ENCODE assay signal across 3 cellular contexts in the genomic region with DNA sequence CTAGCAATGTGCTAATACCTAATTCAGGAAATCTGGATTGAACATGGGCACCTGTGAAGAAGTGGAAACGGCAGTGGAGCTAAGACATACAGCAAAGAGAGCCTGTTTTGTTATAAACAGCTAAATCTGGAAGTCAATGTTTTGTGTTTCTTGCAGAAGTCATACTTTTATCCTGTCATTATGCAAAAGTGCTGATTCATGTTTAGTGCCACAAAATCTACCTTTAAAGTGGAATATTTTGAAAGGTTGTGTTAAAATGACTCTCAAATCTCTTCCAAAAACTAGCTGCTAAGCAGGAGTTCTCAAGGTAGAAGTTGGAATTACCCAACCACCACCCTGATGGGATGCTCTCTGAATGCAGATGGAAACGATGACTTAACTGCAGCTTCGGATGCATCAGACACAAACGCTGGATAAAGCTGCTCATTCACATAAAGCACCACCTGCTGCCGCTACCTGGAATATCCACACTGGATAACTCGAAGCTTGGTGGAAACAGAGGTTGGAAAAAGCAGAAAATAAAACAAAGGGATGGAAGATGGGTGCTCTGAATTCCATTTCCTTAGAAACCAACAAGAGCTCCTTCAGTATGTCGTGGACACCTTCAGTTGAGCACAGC.
TF ChIP-seq lines count a peak whose summit lies in the region.

No MANE protein-coding gene starts in this region.

TF ChIP-seq in H1, 55 proteins besides CTCF, POLR2A, EP300 and RAD21:
- TF ChIP-seq BACH1 (IDR thresholded peaks at IDR 0.05; ENCODE audit: low read length) (peak; percentile 84), MAFK (IDR thresholded peaks at IDR 0.05; ENCODE audit: low read depth, low read length) (peak; percentile 39; the same call in 1 of the 2 replicates), EGR1 (IDR thresholded peaks at IDR 0.05; ENCODE audit: borderline replicate concordance, low read depth, low read length) (no peak)

TF ChIP-seq in GM12891, 5 proteins besides CTCF, POLR2A, EP300 and RAD21:
- TF ChIP-seq POLR2AphosphoS5 (IDR thresholded peaks at IDR 0.05; ENCODE audit: low read depth, low read length) (no peak), TAF1 (IDR thresholded peaks at IDR 0.05; ENCODE audit: low read depth, low read length) (no peak)

TF ChIP-seq in WTC11, 78 proteins besides CTCF, POLR2A, EP300 and RAD21:
- TF ChIP-seq, protein P1, sequence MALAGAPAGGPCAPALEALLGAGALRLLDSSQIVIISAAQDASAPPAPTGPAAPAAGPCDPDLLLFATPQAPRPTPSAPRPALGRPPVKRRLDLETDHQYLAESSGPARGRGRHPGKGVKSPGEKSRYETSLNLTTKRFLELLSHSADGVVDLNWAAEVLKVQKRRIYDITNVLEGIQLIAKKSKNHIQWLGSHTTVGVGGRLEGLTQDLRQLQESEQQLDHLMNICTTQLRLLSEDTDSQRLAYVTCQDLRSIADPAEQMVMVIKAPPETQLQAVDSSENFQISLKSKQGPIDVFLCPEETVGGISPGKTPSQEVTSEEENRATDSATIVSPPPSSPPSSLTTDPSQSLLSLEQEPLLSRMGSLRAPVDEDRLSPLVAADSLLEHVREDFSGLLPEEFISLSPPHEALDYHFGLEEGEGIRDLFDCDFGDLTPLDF (CRISPR knock-in tag; IDR thresholded peaks at IDR 0.05) = no peak
- TF ChIP-seq FOXK1 (CRISPR knock-in tag; IDR thresholded peaks at IDR 0.05) (no peak), GRHL2 (CRISPR knock-in tag; IDR thresholded peaks at IDR 0.05; ENCODE audit: insufficient replicate concordance, severe bottlenecking) (no peak), NFATC4 (CRISPR knock-in tag; IDR thresholded peaks at IDR 0.05) (no peak), CREM (CRISPR knock-in tag; IDR thresholded peaks at IDR 0.05) (no peak)
- TF ChIP-seq, protein P2, sequence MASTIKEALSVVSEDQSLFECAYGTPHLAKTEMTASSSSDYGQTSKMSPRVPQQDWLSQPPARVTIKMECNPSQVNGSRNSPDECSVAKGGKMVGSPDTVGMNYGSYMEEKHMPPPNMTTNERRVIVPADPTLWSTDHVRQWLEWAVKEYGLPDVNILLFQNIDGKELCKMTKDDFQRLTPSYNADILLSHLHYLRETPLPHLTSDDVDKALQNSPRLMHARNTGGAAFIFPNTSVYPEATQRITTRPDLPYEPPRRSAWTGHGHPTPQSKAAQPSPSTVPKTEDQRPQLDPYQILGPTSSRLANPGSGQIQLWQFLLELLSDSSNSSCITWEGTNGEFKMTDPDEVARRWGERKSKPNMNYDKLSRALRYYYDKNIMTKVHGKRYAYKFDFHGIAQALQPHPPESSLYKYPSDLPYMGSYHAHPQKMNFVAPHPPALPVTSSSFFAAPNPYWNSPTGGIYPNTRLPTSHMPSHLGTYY (CRISPR knock-in tag; IDR thresholded peaks at IDR 0.05) = no peak
- TF ChIP-seq, protein P3, sequence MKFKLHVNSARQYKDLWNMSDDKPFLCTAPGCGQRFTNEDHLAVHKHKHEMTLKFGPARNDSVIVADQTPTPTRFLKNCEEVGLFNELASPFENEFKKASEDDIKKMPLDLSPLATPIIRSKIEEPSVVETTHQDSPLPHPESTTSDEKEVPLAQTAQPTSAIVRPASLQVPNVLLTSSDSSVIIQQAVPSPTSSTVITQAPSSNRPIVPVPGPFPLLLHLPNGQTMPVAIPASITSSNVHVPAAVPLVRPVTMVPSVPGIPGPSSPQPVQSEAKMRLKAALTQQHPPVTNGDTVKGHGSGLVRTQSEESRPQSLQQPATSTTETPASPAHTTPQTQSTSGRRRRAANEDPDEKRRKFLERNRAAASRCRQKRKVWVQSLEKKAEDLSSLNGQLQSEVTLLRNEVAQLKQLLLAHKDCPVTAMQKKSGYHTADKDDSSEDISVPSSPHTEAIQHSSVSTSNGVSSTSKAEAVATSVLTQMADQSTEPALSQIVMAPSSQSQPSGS (CRISPR knock-in tag; IDR thresholded peaks at IDR 0.05; ENCODE audit: borderline replicate concordance, low read depth) = no peak
- TF ChIP-seq, protein P4, sequence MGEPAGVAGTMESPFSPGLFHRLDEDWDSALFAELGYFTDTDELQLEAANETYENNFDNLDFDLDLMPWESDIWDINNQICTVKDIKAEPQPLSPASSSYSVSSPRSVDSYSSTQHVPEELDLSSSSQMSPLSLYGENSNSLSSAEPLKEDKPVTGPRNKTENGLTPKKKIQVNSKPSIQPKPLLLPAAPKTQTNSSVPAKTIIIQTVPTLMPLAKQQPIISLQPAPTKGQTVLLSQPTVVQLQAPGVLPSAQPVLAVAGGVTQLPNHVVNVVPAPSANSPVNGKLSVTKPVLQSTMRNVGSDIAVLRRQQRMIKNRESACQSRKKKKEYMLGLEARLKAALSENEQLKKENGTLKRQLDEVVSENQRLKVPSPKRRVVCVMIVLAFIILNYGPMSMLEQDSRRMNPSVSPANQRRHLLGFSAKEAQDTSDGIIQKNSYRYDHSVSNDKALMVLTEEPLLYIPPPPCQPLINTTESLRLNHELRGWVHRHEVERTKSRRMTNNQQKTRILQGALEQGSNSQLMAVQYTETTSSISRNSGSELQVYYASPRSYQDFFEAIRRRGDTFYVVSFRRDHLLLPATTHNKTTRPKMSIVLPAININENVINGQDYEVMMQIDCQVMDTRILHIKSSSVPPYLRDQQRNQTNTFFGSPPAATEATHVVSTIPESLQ (CRISPR knock-in tag; IDR thresholded peaks at IDR 0.05) = no peak
- TF ChIP-seq, protein P5, sequence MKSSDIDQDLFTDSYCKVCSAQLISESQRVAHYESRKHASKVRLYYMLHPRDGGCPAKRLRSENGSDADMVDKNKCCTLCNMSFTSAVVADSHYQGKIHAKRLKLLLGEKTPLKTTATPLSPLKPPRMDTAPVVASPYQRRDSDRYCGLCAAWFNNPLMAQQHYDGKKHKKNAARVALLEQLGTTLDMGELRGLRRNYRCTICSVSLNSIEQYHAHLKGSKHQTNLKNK (CRISPR knock-in tag; IDR thresholded peaks at IDR 0.05) = no peak
